In the genomic region with DNA sequence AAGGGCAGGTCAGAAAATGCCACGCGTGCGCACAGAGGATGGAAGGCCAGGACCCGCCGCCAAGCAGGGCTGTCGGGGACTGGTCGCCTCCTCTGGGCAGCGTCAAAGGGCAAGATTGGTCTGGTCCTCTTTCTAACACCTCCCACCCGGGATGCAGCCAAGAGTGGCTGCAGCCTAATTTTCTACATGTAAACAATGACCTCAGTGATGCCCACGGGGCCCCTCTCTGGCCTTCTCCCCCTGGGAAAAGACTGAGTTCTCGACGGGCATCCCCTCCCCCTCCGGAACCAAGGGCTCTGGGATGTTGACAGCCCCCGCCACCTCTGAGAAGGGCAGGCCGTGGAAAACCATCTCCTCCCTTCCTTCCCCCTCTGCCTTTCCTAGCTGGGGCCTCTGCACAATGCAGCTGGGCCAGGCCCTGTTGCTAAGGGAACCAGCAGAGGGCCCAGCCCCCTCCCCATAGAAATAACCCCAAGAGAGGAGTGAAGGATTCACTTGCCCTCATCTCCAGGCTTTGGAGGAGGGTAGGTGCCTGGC, we compare ENCODE assay signal across 10 cellular contexts.
A peak's percentile ranks its signal among the peaks of the same experiment; 100 is the strongest.
DNase-seq lines count a peak whose midpoint lies in the region; ATAC-seq and TF ChIP-seq lines count a peak whose summit lies in the region.
"Had no signal": no experiment of that assay in that cellular context is flagged by ENCODE, and none has a peak within 500 bp of the region (broad histone marks: within the 10 kb centered on the region; RNA-seq: fewer than 3 reads in every experiment).

No MANE protein-coding gene starts in this region.

- no peaks in the 10 kb centered on the region for H4K20me1 ChIP-seq in PC-9 (ENCODE audit: insufficient read depth)

- ATAC-seq in activated naive CD4-positive, alpha-beta T cell treated with anti-CD3 and anti-CD28 coated beads, Interleukin-2, amount 50 U/mL, for 72 hours: no peak
- no peak for ATAC-seq in GM19351 (IDR thresholded peaks at IDR 0.05; ENCODE audit: unreplicated experiment)

- TSS peak; percentile 79 for BruUV-seq in PC-9 (replicated peaks; lab: Mats Ljungman, UMichigan)

- H3K4me1 ChIP-seq in PC-9 (replicated peaks; ENCODE audit: insufficient read depth): peaks cover 53% of the 10 kb centered on the region
- peaks cover 17 to 35% (median 30%) of the 10 kb centered on the region in 3 donors for H3K4me1 ChIP-seq in skeletal muscle tissue (ENCODE audit: control insufficient read depth in 3 of 3, insufficient read depth in 3 of 3, low read length in 3 of 3)

- no peaks in the 10 kb centered on the region for H3K9me2 ChIP-seq in PC-9 (ENCODE audit: insufficient read depth)

- H3K4me2 ChIP-seq in PC-9: peak overlapping the region; percentile 71; the same call in 1 of the 2 replicates

- DNase-seq in H7 (peak; percentile 70), PC-9 (no peak), fibroblast of pulmonary artery (ENCODE audit: low read depth) (peak; percentile 17), epidermal melanocyte (ENCODE audit: insufficient read length, low spot score) (no peak)
- no peak for DNase-seq in activated naive CD4-positive, alpha-beta T cell treated with anti-CD3 and anti-CD28 coated beads, Interleukin-2, amount 50 U/mL, for 72 hours (ENCODE audit: low spot score in 2 of 2)
- no peak for DNase-seq in activated CD4-positive, CD25-positive, alpha-beta regulatory T cell (lab: John Stamatoyannopoulos, UW)
- DNase-seq: NCI-H187 treated with DMSO at 0.1 percent for 48 hours had no signal

- H3K27ac Mint-ChIP-seq in activated naive CD4-positive, alpha-beta T cell treated with anti-CD3 and anti-CD28 coated beads, Interleukin-2, amount 50 U/mL, for 72 hours: no peak overlapping the region
- H3K27ac Mint-ChIP-seq: natural killer cell treated with Interleukin-12 subunit alpha and Interleukin-12 subunit beta and Interleukin-15 and Interleukin-18, amount 100 ng/mL, for 72 hours had no signal

- no peaks in the 10 kb centered on the region for H3K36me3 Mint-ChIP-seq in activated naive CD4-positive, alpha-beta T cell treated with anti-CD3 and anti-CD28 coated beads, Interleukin-2, amount 50 U/mL, for 72 hours
- H3K36me3 Mint-ChIP-seq: natural killer cell treated with Interleukin-12 subunit alpha and Interleukin-12 subunit beta and Interleukin-15 and Interleukin-18, amount 100 ng/mL, for 72 hours had no signal

- intact Hi-C loops in PC-9 (cut with micrococcal nuclease; ENCODE audit: unreplicated experiment): loop anchor here (1.0 to 2.0 kb wide), 4 partner anchors 66 to 273 kb away; no protein-coding TSS in a partner anchor

- H2AFZ ChIP-seq in PC-9: peak overlapping the region; percentile 70; the same call in 1 of the 2 replicates

- no peaks in the 10 kb centered on the region for H3K9me3 Mint-ChIP-seq in activated naive CD4-positive, alpha-beta T cell treated with anti-CD3 and anti-CD28 coated beads, Interleukin-2, amount 50 U/mL, for 72 hours
- H3K9me3 Mint-ChIP-seq: natural killer cell treated with Interleukin-12 subunit alpha and Interleukin-12 subunit beta and Interleukin-15 and Interleukin-18, amount 100 ng/mL, for 72 hours had no signal

- CTCF ChIA-PET in PC-9 (lab: Charles Lee): interaction anchor here (0.6 to 1.2 kb wide), 2 partner anchors 112 to 224 kb away, joined by 3 to 7 read pairs; no protein-coding TSS in a partner anchor

- no peaks in the 10 kb centered on the region for H3K36me3 ChIP-seq in H7 (replicated peaks; ENCODE audit: control insufficient read depth, insufficient read depth, low read length)
- H3K36me3 ChIP-seq in PC-9 (ENCODE audit: low read depth): no peaks in the 10 kb centered on the region
- no peaks in the 10 kb centered on the region for H3K36me3 ChIP-seq in skeletal muscle tissue (ENCODE audit: control insufficient read depth in 3 of 3, insufficient read depth in 3 of 3, low read length in 3 of 3)

- H3K9ac ChIP-seq in skeletal muscle tissue (ENCODE audit: low read depth in 1 of 3, low read length in 3 of 3): no peak overlapping the region

- H3K79me2 ChIP-seq in PC-9 (ENCODE audit: low read depth): no peaks in the 10 kb centered on the region

- H3K9me3 ChIP-seq in PC-9 (ENCODE audit: insufficient read depth, low read depth) (0 out of 2 replicates have a peak, but pooled peaks cover 3% of the 10 kb centered on the region), skeletal muscle tissue (ENCODE audit: control insufficient read depth in 3 of 3, low read length in 3 of 3) (no peaks in the 10 kb centered on the region)

- H3F3A ChIP-seq in PC-9 (ENCODE audit: insufficient read depth, low read depth): peaks cover 37% of the 10 kb centered on the region

- POLR2A ChIA-PET in PC-9 (lab: Charles Lee; ENCODE audit: unreplicated experiment): interaction anchor here (0.6 kb wide), 1 partner anchor 575 kb away, joined by 3 read pairs; no protein-coding TSS in a partner anchor

- peak overlapping the region; percentile 73 for H3K27ac ChIP-seq in PC-9
- H3K27ac ChIP-seq in skeletal muscle tissue (ENCODE audit: low read depth, low read length): peak overlapping the region; percentile 0

- no peaks in the 10 kb centered on the region for H3K27me3 ChIP-seq in H7 (ENCODE audit: control insufficient read depth, insufficient read depth, low read length)
- no peaks in the 10 kb centered on the region for H3K27me3 ChIP-seq in PC-9 (ENCODE audit: insufficient read depth, low read depth)
- no peaks in the 10 kb centered on the region for H3K27me3 ChIP-seq in skeletal muscle tissue (ENCODE audit: control insufficient read depth in 3 of 3, insufficient read depth in 3 of 3, low read length in 3 of 3)

- H3K4me3 ChIP-seq in H7 (ENCODE audit: insufficient read depth, low read depth, low read length) (no peak overlapping the region), PC-9 (peak overlapping the region; percentile 18; the same call in 1 of the 2 replicates), fibroblast of pulmonary artery (replicated peaks; ENCODE audit: low read depth, low read length) (no peak overlapping the region), skeletal muscle tissue (ENCODE audit: low read length in 3 of 3) (no peak overlapping the region)

- TF ChIP-seq CTCF in PC-9 (conservative IDR thresholded peaks at IDR 0.05): no peak
- no peak for TF ChIP-seq CTCF in fibroblast of pulmonary artery (IDR thresholded peaks at IDR 0.05; ENCODE audit: low read length, missing control alignments)

Comparison
In these comparisons a context has a peak if more than half of its experiments do, and no peak if none do; other contexts are left out.
1. DNase-seq: peak in H7 (single experiment) and fibroblast of pulmonary artery (single experiment); none in PC-9 (0 of 2), activated naive CD4-positive, alpha-beta T cell treated with anti-CD3 and anti-CD28 coated beads, Interleukin-2, amount 50 U/mL, for 72 hours (0 of 2), epidermal melanocyte (single experiment) and activated CD4-positive, CD25-positive, alpha-beta regulatory T cell (0 of 4).